ENCODE assay signal across 21 cellular contexts in the genomic region with DNA sequence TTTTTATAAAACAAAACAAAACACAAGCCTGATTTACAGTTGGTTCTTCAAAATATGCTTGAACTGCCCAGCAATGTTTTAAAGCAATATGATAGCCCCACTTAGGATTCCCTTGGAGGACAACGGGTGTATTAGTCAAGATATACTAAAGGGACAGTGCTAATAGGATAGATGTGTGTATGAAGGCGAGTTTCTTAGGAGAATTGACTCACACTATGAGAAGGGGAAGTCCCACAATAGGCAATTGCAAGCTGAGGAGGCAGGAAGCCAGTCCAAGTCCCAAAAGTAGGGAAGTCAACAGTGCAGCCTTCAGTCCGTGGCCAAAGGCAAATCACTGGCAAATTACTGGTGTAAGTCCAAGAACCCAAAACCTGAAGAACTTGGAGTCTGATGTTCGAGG.
"Had no signal": no experiment of that assay in that cellular context is flagged by ENCODE, and none has a peak within 500 bp of the region (broad histone marks: within the 10 kb centered on the region; RNA-seq: fewer than 3 reads in every experiment).

No MANE protein-coding gene starts in this region.

- H2AFZ ChIP-seq: neural progenitor cell had no signal

- H3K27me3 Mint-ChIP-seq: activated CD4-positive, alpha-beta T cell treated with anti-CD3 and anti-CD28 coated beads, Interleukin-2, amount 10 ng/mL, durations not matched to agents 7 days and 5 days; activated naive CD4-positive, alpha-beta T cell treated with anti-CD3 and anti-CD28 coated beads, Interleukin-2, amount 10 ng/mL, durations not matched to agents 7 days and 5 days; central memory CD8-positive, alpha-beta T cell; naive B cell; progenitor cell of endocrine pancreas; stimulated activated naive CD8-positive, alpha-beta T cell treated with anti-CD3 and anti-CD28 coated beads, Interleukin-15, amount 100 ng/mL, for 72 hours had no signal

- DNase-seq: activated CD4-positive, alpha-beta T cell treated with anti-CD3 and anti-CD28 coated beads, Interleukin-2, amount 10 ng/mL, durations not matched to agents 7 days and 5 days; activated CD8-positive, alpha-beta memory T cell treated with anti-CD3 and anti-CD28 coated beads, Interleukin-2, amount 50 U/mL, for 4 hours; activated naive CD4-positive, alpha-beta T cell treated with anti-CD3 and anti-CD28 coated beads, Interleukin-2, amount 10 ng/mL, durations not matched to agents 7 days and 5 days; activated T-cell treated with anti-CD3 and anti-CD28 coated beads, Interleukin-2, amount 50 U/mL, for 4 hours; aorta; colonic mucosa; endodermal cell; heart left ventricle; left ventricle myocardium inferior; mammary epithelial cell; midbrain; naive B cell; stimulated activated naive CD8-positive, alpha-beta T cell treated with anti-CD3 and anti-CD28 coated beads, Interleukin-15, amount 100 ng/mL, for 72 hours; trophoblast cell had no signal

- H3K27ac Mint-ChIP-seq: activated CD4-positive, alpha-beta T cell treated with anti-CD3 and anti-CD28 coated beads, Interleukin-2, amount 10 ng/mL, durations not matched to agents 7 days and 5 days; activated naive CD4-positive, alpha-beta T cell treated with anti-CD3 and anti-CD28 coated beads, Interleukin-2, amount 10 ng/mL, durations not matched to agents 7 days and 5 days; endodermal cell; naive B cell; neural progenitor cell; progenitor cell of endocrine pancreas; stimulated activated naive CD8-positive, alpha-beta T cell treated with anti-CD3 and anti-CD28 coated beads, Interleukin-15, amount 100 ng/mL, for 72 hours had no signal

- H3K4me1 Mint-ChIP-seq: activated CD4-positive, alpha-beta T cell treated with anti-CD3 and anti-CD28 coated beads, Interleukin-2, amount 10 ng/mL, durations not matched to agents 7 days and 5 days; activated naive CD4-positive, alpha-beta T cell treated with anti-CD3 and anti-CD28 coated beads, Interleukin-2, amount 10 ng/mL, durations not matched to agents 7 days and 5 days; central memory CD8-positive, alpha-beta T cell; endodermal cell; naive B cell; neural progenitor cell; stimulated activated naive CD8-positive, alpha-beta T cell treated with anti-CD3 and anti-CD28 coated beads, Interleukin-15, amount 100 ng/mL, for 72 hours had no signal

- H3K36me3 Mint-ChIP-seq: activated naive CD4-positive, alpha-beta T cell treated with anti-CD3 and anti-CD28 coated beads, Interleukin-2, amount 10 ng/mL, durations not matched to agents 7 days and 5 days; naive B cell; neural progenitor cell had no signal

- H3K36me3 ChIP-seq: brain microvascular endothelial cell, colonic mucosa, heart left ventricle, left ventricle myocardium inferior, neural progenitor cell, right atrium auricular region, suprapubic skin had no signal

- H3K27me3 ChIP-seq: brain microvascular endothelial cell, colonic mucosa, heart left ventricle, neural progenitor cell, right atrium auricular region, suprapubic skin had no signal

- H3K9me3 ChIP-seq: colonic mucosa, heart left ventricle, right atrium auricular region, suprapubic skin had no signal

- H3K9ac ChIP-seq: neural progenitor cell had no signal

- H3K9me3 Mint-ChIP-seq: activated T-cell treated with anti-CD3 and anti-CD28 coated beads, Interleukin-2, amount 50 U/mL, for 4 hours had no signal

- H3K4me3 ChIP-seq: colonic mucosa, heart left ventricle, left ventricle myocardium inferior, neural progenitor cell, right atrium auricular region, skin epidermis, suprapubic skin had no signal

- H3K27ac ChIP-seq: brain microvascular endothelial cell, colonic mucosa, heart left ventricle, left ventricle myocardium inferior, neural progenitor cell, right atrium auricular region, skin epidermis, suprapubic skin had no signal

- H3K4me3 Mint-ChIP-seq: activated CD4-positive, alpha-beta T cell treated with anti-CD3 and anti-CD28 coated beads, Interleukin-2, amount 10 ng/mL, durations not matched to agents 7 days and 5 days; activated naive CD4-positive, alpha-beta T cell treated with anti-CD3 and anti-CD28 coated beads, Interleukin-2, amount 10 ng/mL, durations not matched to agents 7 days and 5 days; activated T-cell treated with anti-CD3 and anti-CD28 coated beads, Interleukin-2, amount 50 U/mL, for 4 hours; central memory CD8-positive, alpha-beta T cell; endodermal cell; naive B cell; neural progenitor cell; stimulated activated naive CD8-positive, alpha-beta T cell treated with anti-CD3 and anti-CD28 coated beads, Interleukin-15, amount 100 ng/mL, for 72 hours had no signal

- H3K4me1 ChIP-seq: colonic mucosa, heart left ventricle, left ventricle myocardium inferior, neural progenitor cell, right atrium auricular region, suprapubic skin had no signal

- H3K4me2 ChIP-seq: neural progenitor cell had no signal
